ENCODE assay signal across 9 cellular contexts in genomic region chr11:119065369-119065768, GRCh38. TPM values are rescaled to one million over a fixed set of nuclear protein-coding genes. Genes with fewer than 3 reads are reported as not detected.
A peak's percentile ranks its signal among the peaks of the same experiment; 100 is the strongest.
DNase-seq lines count a peak whose midpoint lies in the region; ATAC-seq and TF ChIP-seq lines count a peak whose summit lies in the region.
"Had no signal": no experiment of that assay in that cellular context is flagged by ENCODE, and none has a peak within 500 bp of the region (broad histone marks: within the 10 kb centered on the region; RNA-seq: fewer than 3 reads in every experiment).

No MANE protein-coding gene starts in this region.

- peaks cover 39% of the 10 kb centered on the region for H3K4me1 Mint-ChIP-seq in CD4-positive, alpha-beta T cell (ENCODE audit: low read depth)
- peaks cover 22% of the 10 kb centered on the region for H3K4me1 Mint-ChIP-seq in T-helper 2 cell treated with Interferon-gamma antibody and Interleukin-4, amounts not matched to agents 5 μg/mL and 100 μg/mL, for 36 hours (ENCODE audit: low read depth)

- peaks cover 27% of the 10 kb centered on the region for H3K36me3 Mint-ChIP-seq in CD4-positive, alpha-beta T cell (ENCODE audit: low read depth)
- H3K36me3 Mint-ChIP-seq in T-helper 2 cell treated with Interferon-gamma antibody and Interleukin-4, amounts not matched to agents 5 μg/mL and 100 μg/mL, for 36 hours (ENCODE audit: low read depth) = peaks cover 7% of the 10 kb centered on the region

- peak in 9 of 10 experiments; percentile 7 to 42 (median 25) for DNase-seq in CD4-positive, alpha-beta T cell
- DNase-seq in HEK293T (ENCODE audit: extremely low spot score) = peak; percentile 39
- peak; percentile 38 for DNase-seq in T-helper 2 cell treated with Interferon-gamma antibody and Interleukin-4, amounts not matched to agents 5 μg/mL and 100 μg/mL, for 36 hours (ENCODE audit: low spot score)
- DNase-seq in dermis blood vessel endothelial cell = peak; percentile 61
- DNase-seq in retinal pigment epithelial cell (ENCODE audit: low read depth) = no peak
- no peak for DNase-seq in tibial nerve (ENCODE audit: low spot score in 2 of 2)
- no peak for DNase-seq in sciatic nerve (ENCODE audit: low spot score)

- no peaks in the 10 kb centered on the region for H3K27me3 Mint-ChIP-seq in CD4-positive, alpha-beta T cell
- no peaks in the 10 kb centered on the region for H3K27me3 Mint-ChIP-seq in T-helper 2 cell treated with Interferon-gamma antibody and Interleukin-4, amounts not matched to agents 5 μg/mL and 100 μg/mL, for 36 hours (ENCODE audit: low read depth)
- H3K27me3 Mint-ChIP-seq: IgD-negative memory B cell had no signal

- peaks cover 0 to 12% (median 0%) of the 10 kb centered on the region in 3 donors for H3K36me3 ChIP-seq in tibial nerve

- ATAC-seq in CD4-positive, alpha-beta T cell (ENCODE audit: poor library complexity) = no peak
- ATAC-seq in GM18861 (IDR thresholded peaks at IDR 0.05; ENCODE audit: unreplicated experiment) = no peak
- ATAC-seq in sciatic nerve = no peak

- intact Hi-C loops in CD4-positive, alpha-beta T cell (cut with DNase I, micrococcal nuclease) = loop anchor here (1.0 to 5.0 kb wide), 4 partner anchors 37 to 132 kb away; partner anchors contain the start of genes DPAGT1 (in 1 of the 2) and HINFP (in 1 of the 2)
- intact Hi-C loops in sciatic nerve (cut with DNase I) = no loop called here

- CTCF ChIA-PET in CD4-positive, alpha-beta T cell (lab: Charles Lee) = interaction anchor here (0.7 to 1.2 kb wide), 8 partner anchors 9 to 47 kb away, joined by 3 read pairs; partner anchors contain the start of genes DPAGT1, HMBS, RPS25 and TRAPPC4
- CTCF ChIA-PET in HEK293T (lab: Yijun Ruan, JAX) = interaction anchor here (0.7 to 0.8 kb wide), 2 partner anchors 9 to 273 kb away, joined by 3 to 4 read pairs; partner anchors contain the start of gene HYOU1

- no peak for TF ChIP-seq POLR2A in tibial nerve (IDR thresholded peaks at IDR 0.05)

- H3K4me1 ChIP-seq in tibial nerve = peaks cover 0 to 57% (median 12%) of the 10 kb centered on the region in 4 donors

- no peak overlapping the region for H3K4me3 ChIP-seq in retinal pigment epithelial cell (ENCODE audit: low read length)
- H3K4me3 ChIP-seq in tibial nerve = no peak overlapping the region

- no peak overlapping the region for H3K27ac ChIP-seq in CD4-positive, alpha-beta T cell (ENCODE audit: low read depth, low read length)
- no peak overlapping the region for H3K27ac ChIP-seq in tibial nerve

- POLR2A ChIA-PET in CD4-positive, alpha-beta T cell (lab: Charles Lee) = interaction anchor here (0.5 to 1.5 kb wide), 4 partner anchors 10 to 48 kb away, joined by 3 to 7 read pairs (median 4); partner anchors contain the start of genes RPS25 and SLC37A4
- POLR2A ChIA-PET in HEK293T (lab: Yijun Ruan, JAX) = interaction anchor here (1.0 to 1.5 kb wide), 3 partner anchors 19 to 68 kb away, joined by 3 to 6 read pairs (median 4); partner anchors contain the start of gene HMBS

- peak overlapping the region; percentile 22 for H3K4me3 Mint-ChIP-seq in CD4-positive, alpha-beta T cell
- peak overlapping the region; percentile 99 for H3K4me3 Mint-ChIP-seq in T-helper 2 cell treated with Interferon-gamma antibody and Interleukin-4, amounts not matched to agents 5 μg/mL and 100 μg/mL, for 36 hours

- H3K27me3 ChIP-seq in CD4-positive, alpha-beta T cell (ENCODE audit: control insufficient read depth, insufficient read depth, low read length) = no peaks in the 10 kb centered on the region
- no peaks in the 10 kb centered on the region for H3K27me3 ChIP-seq in tibial nerve

- no peaks in the 10 kb centered on the region for H3K9me3 ChIP-seq in CD4-positive, alpha-beta T cell (ENCODE audit: control insufficient read depth, low read length)
- no peaks in the 10 kb centered on the region for H3K9me3 ChIP-seq in tibial nerve

- H3K9me3 Mint-ChIP-seq in CD4-positive, alpha-beta T cell = no peaks in the 10 kb centered on the region
- no peaks in the 10 kb centered on the region for H3K9me3 Mint-ChIP-seq in T-helper 2 cell treated with Interferon-gamma antibody and Interleukin-4, amounts not matched to agents 5 μg/mL and 100 μg/mL, for 36 hours
- H3K9me3 Mint-ChIP-seq: IgD-negative memory B cell had no signal

- TF ChIP-seq CTCF in CD4-positive, alpha-beta T cell (IDR thresholded peaks at IDR 0.05) = peak; percentile 56
- TF ChIP-seq CTCF in retinal pigment epithelial cell (conservative IDR thresholded peaks at IDR 0.05; ENCODE audit: low read depth, low read length) (peak; percentile 49), tibial nerve (IDR thresholded peaks at IDR 0.05) (peak in 2 of 5 experiments; percentile 13 to 15)

- 39 to 44% methylated on average over 4 of the region's 4 CpGs for WGBS in tibial nerve, 2 donors

- TF ChIP-seq EP300 in tibial nerve (IDR thresholded peaks at IDR 0.05) = no peak

- peak overlapping the region; percentile 90 for H3K27ac Mint-ChIP-seq in CD4-positive, alpha-beta T cell
- H3K27ac Mint-ChIP-seq in T-helper 2 cell treated with Interferon-gamma antibody and Interleukin-4, amounts not matched to agents 5 μg/mL and 100 μg/mL, for 36 hours = peak overlapping the region; percentile 17

TF ChIP-seq in HEK293T, 16 proteins besides CTCF, POLR2A, EP300 and RAD21:
- TF ChIP-seq LEF1 (IDR thresholded peaks at IDR 0.05; ENCODE audit: borderline replicate concordance) (no peak), FOXM1 (IDR thresholded peaks at IDR 0.05; ENCODE audit: borderline replicate concordance) (no peak), HDGF (IDR thresholded peaks at IDR 0.05; ENCODE audit: borderline replicate concordance) (no peak), NFRKB (IDR thresholded peaks at IDR 0.05) (no peak), BHLHE40 (IDR thresholded peaks at IDR 0.05; ENCODE audit: borderline replicate concordance) (no peak), CTBP1 (IDR thresholded peaks at IDR 0.05; ENCODE audit: borderline replicate concordance) (no peak), SP1 (IDR thresholded peaks at IDR 0.05) (no peak), TARDBP (IDR thresholded peaks at IDR 0.05) (no peak)

RNA-seq across cellular contexts. Expression of gene VPS11, which starts 2.2 kb away (rescaled TPM):
- 10 to 100 TPM; 76.4 to 84.3 TPM for total RNA-seq in CD4-positive, alpha-beta T cell
- 24.6 and 25.7 TPM in 2 replicates for total RNA-seq in dermis blood vessel endothelial cell
- 10 to 100 TPM; 25.8 to 54.9 (median 37.1) TPM for total RNA-seq in tibial nerve
- total RNA-seq in sciatic nerve = 37.2 TPM

RNA-seq across cellular contexts. Expression of gene HYOU1, which starts 8.4 kb away (rescaled TPM):
- 10 to 100 TPM; 76.5 to 81.4 TPM for total RNA-seq in CD4-positive, alpha-beta T cell
- 194 and 353 TPM in 2 replicates for total RNA-seq in dermis blood vessel endothelial cell
- total RNA-seq in tibial nerve = 100 to 1,000 TPM in 1 of 4 donors, 10 to 100 TPM in 3; 78.1 to 102 (median 91.3) TPM
- 107 TPM for total RNA-seq in sciatic nerve

RNA-seq across cellular contexts. Expression of gene HMBS, which starts 19.3 kb away (rescaled TPM):
- total RNA-seq in CD4-positive, alpha-beta T cell = 1 to 10 TPM; 3.4 to 4.1 TPM
- 3.4 and 11.2 TPM in 2 replicates for total RNA-seq in dermis blood vessel endothelial cell
- total RNA-seq in tibial nerve = 10 to 100 TPM in 3 of 4 donors, 1 to 10 TPM in 1; 6.7 to 18.3 (median 10.6) TPM
- total RNA-seq in sciatic nerve = 10.7 TPM

RNA-seq across cellular contexts. Expression of gene SLC37A4, which starts 34.7 kb away (rescaled TPM):
- total RNA-seq in CD4-positive, alpha-beta T cell = 1 to 10 TPM; 5.2 to 6.6 TPM
- total RNA-seq in dermis blood vessel endothelial cell (18.4 and 27.3 TPM in 2 replicates), tibial nerve (10 to 100 TPM; 24.6 to 32.2 (median 29.2) TPM), sciatic nerve (14.8 TPM)

RNA-seq across cellular contexts. Expression of gene DPAGT1, which starts 36.3 kb away (rescaled TPM):
- 10 to 100 TPM in 1 of 2 experiments, 1 to 10 TPM in 1; 9.5 to 11.7 TPM for total RNA-seq in CD4-positive, alpha-beta T cell
- total RNA-seq in dermis blood vessel endothelial cell (21.3 and 50.6 TPM in 2 replicates), tibial nerve (10 to 100 TPM; 20.7 to 33.9 (median 23.5) TPM), sciatic nerve (28.9 TPM)

Comparison
In these comparisons a context has a peak if more than half of its experiments do, and no peak if none do; other contexts are left out.
1. DNase-seq: peak in CD4-positive, alpha-beta T cell (9 of 10), HEK293T (single experiment), T-helper 2 cell treated with Interferon-gamma antibody and Interleukin-4, amounts not matched to agents 5 μg/mL and 100 μg/mL, for 36 hours (single experiment) and dermis blood vessel endothelial cell (single experiment); none in retinal pigment epithelial cell (single experiment), tibial nerve (0 of 2) and sciatic nerve (single experiment).